17 cellular contexts compared by ENCODE assay signal in the genomic region with DNA sequence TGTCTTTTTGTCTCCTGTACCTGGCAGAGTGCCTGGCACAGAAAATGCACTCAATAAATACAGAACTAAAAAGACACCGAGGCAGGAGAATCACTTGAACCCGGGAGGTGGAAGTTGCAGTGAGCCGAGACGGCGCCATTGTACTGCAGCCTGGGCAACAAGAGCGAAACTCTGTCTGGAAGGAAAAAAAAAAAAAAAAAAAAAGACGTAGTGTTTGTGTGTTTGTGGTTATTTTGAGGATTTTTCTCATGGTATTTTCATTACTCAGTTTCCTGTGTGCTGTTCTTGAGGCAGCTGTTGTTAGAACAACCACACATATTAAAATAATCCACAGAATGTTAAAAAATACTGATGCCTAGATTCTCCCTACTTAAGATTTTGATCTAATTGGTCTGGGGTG.
DNase-seq lines count a peak whose midpoint lies in the region; ATAC-seq and TF ChIP-seq lines count a peak whose summit lies in the region.
"Had no signal": no experiment of that assay in that cellular context is flagged by ENCODE, and none has a peak within 500 bp of the region (broad histone marks: within the 10 kb centered on the region; RNA-seq: fewer than 3 reads in every experiment).

No MANE protein-coding gene starts in this region.

- no peak for TF ChIP-seq POLR2A in breast epithelium (IDR thresholded peaks at IDR 0.05)

- no peak for ATAC-seq in GM21723 (IDR thresholded peaks at IDR 0.05; ENCODE audit: unreplicated experiment)
- ATAC-seq: esophagus mucosa, HepG2 had no signal

- TF ChIP-seq CTCF in MCF 10A (IDR thresholded peaks at IDR 0.05; ENCODE audit: unreplicated experiment) (no peak), breast epithelium (IDR thresholded peaks at IDR 0.05) (no peak), smooth muscle cell (IDR thresholded peaks at IDR 0.05; ENCODE audit: borderline replicate concordance, insufficient read depth, poor library complexity, severe bottlenecking) (no peak)

- no peaks in the 10 kb centered on the region for H3K27me3 Mint-ChIP-seq in MCF 10A (ENCODE audit: insufficient read depth, unreplicated experiment)
- H3K27me3 Mint-ChIP-seq: activated CD4-positive, alpha-beta memory T cell treated with anti-CD3 and anti-CD28 coated beads for 36 hours had no signal

- DNase-seq in MCF 10A (ENCODE audit: unreplicated experiment): peak; percentile 57
- DNase-seq in breast epithelium (ENCODE audit: low spot score in 2 of 2): no peak
- peak; percentile 88 for DNase-seq in RPMI7951 (ENCODE audit: low read depth)
- peak; percentile 51 for DNase-seq in fibroblast of gingiva (ENCODE audit: low read depth)
- DNase-seq in smooth muscle cell (lab: John Stamatoyannopoulos, UW; ENCODE audit: unreplicated experiment): no peak
- no peak for DNase-seq in hypothalamus (lab: John Stamatoyannopoulos, UW)
- DNase-seq in T-helper 2 cell: no peak
- DNase-seq: activated CD4-positive, alpha-beta memory T cell treated with anti-CD3 and anti-CD28 coated beads for 36 hours; amniotic stem cell; NCI-H1048; NK-92 treated with Interleukin-12 subunit alpha and Interleukin-12 subunit beta, amount 100 ng/mL, for 24 hours; stimulated activated CD4-positive, alpha-beta T cell treated with anti-CD3 and anti-CD28 coated beads, Interleukin-2, amount 100 ng/mL, for 24 hours had no signal

- H3K36me3 ChIP-seq in breast epithelium: no peaks in the 10 kb centered on the region
- H3K36me3 ChIP-seq in smooth muscle cell (ENCODE audit: low read depth): no peaks in the 10 kb centered on the region
- H3K36me3 ChIP-seq: suprapubic skin had no signal

- H3K36me3 Mint-ChIP-seq in MCF 10A (ENCODE audit: insufficient read depth, unreplicated experiment): no peaks in the 10 kb centered on the region
- H3K36me3 Mint-ChIP-seq: activated CD4-positive, alpha-beta memory T cell treated with anti-CD3 and anti-CD28 coated beads for 36 hours had no signal

- H3K27ac ChIP-seq in breast epithelium: no peak overlapping the region
- peak overlapping the region; percentile 43 for H3K27ac ChIP-seq in smooth muscle cell (ENCODE audit: low read depth)
- H3K27ac ChIP-seq: 22Rv1, suprapubic skin had no signal

- peaks cover 10% of the 10 kb centered on the region for H3K4me1 Mint-ChIP-seq in MCF 10A (ENCODE audit: insufficient read depth, unreplicated experiment)

- H3K79me2 ChIP-seq in smooth muscle cell (ENCODE audit: low read depth): no peaks in the 10 kb centered on the region

- no TSS peak for BruUV-seq in MCF 10A (replicated peaks; lab: Mats Ljungman, UMichigan)

- CTCF ChIA-PET in MCF 10A (lab: Yijun Ruan, JAX): interaction anchor here (0.7 to 1.4 kb wide), 3 partner anchors 19 to 1186 kb away, joined by 3 to 4 read pairs (median 4); no protein-coding TSS in a partner anchor

- 58% methylated on average over 7 of the region's 7 CpGs for WGBS in smooth muscle cell (ENCODE audit: low lambda C conversion rate)

- H3K9me3 ChIP-seq in breast epithelium (no peaks in the 10 kb centered on the region), smooth muscle cell (replicated peaks; ENCODE audit: low read depth) (no peaks in the 10 kb centered on the region)
- H3K9me3 ChIP-seq: suprapubic skin had no signal

- peak overlapping the region; percentile 61 for H3K27ac Mint-ChIP-seq in MCF 10A (ENCODE audit: low read depth, unreplicated experiment)
- H3K27ac Mint-ChIP-seq: activated CD4-positive, alpha-beta memory T cell treated with anti-CD3 and anti-CD28 coated beads for 36 hours had no signal

- POLR2A ChIA-PET in MCF 10A (lab: Yijun Ruan, JAX): interaction anchor here (0.6 kb wide), 1 partner anchor 10 kb away, joined by 3 read pairs; no protein-coding TSS in a partner anchor

- peaks cover 4% of the 10 kb centered on the region for H3F3A ChIP-seq in smooth muscle cell (ENCODE audit: low read depth)

- intact Hi-C loops in MCF 10A (cut with micrococcal nuclease) (no loop called here), breast epithelium (cut with DNase I; ENCODE audit: low total_unique reads) (no loop called here)

- no peak overlapping the region for H3K4me2 ChIP-seq in smooth muscle cell

- H3K4me3 Mint-ChIP-seq in MCF 10A (ENCODE audit: unreplicated experiment): no peak overlapping the region
- H3K4me3 Mint-ChIP-seq: activated CD4-positive, alpha-beta memory T cell treated with anti-CD3 and anti-CD28 coated beads for 36 hours had no signal

- H3K9me3 Mint-ChIP-seq in MCF 10A (ENCODE audit: unreplicated experiment): no peaks in the 10 kb centered on the region

- H2AFZ ChIP-seq in smooth muscle cell (ENCODE audit: low read depth): no peak overlapping the region

- H4K20me1 ChIP-seq in smooth muscle cell (ENCODE audit: low read depth): no peaks in the 10 kb centered on the region

- H3K9ac ChIP-seq in smooth muscle cell (ENCODE audit: low read depth): no peak overlapping the region

- H3K4me3 ChIP-seq in breast epithelium: no peak overlapping the region
- H3K4me3 ChIP-seq in smooth muscle cell: no peak overlapping the region
- H3K4me3 ChIP-seq: suprapubic skin had no signal

- H3K27me3 ChIP-seq in breast epithelium (no peaks in the 10 kb centered on the region), smooth muscle cell (ENCODE audit: low read depth) (no peaks in the 10 kb centered on the region)
- H3K27me3 ChIP-seq: suprapubic skin had no signal

- H3K4me1 ChIP-seq in breast epithelium (no peaks in the 10 kb centered on the region), smooth muscle cell (ENCODE audit: low read depth) (no peaks in the 10 kb centered on the region)
- H3K4me1 ChIP-seq: suprapubic skin had no signal

Comparison
In these comparisons a context has a peak if more than half of its experiments do, and no peak if none do; other contexts are left out.
1. DNase-seq: peak in MCF 10A (single experiment), RPMI7951 (single experiment) and fibroblast of gingiva (single experiment); none in breast epithelium (0 of 2), smooth muscle cell (single experiment), hypothalamus (0 of 51) and T-helper 2 cell (0 of 5).